20 cellular contexts compared by ENCODE assay signal in genomic region chr3:87987952-87988351, GRCh38.
A peak's percentile ranks its signal among the peaks of the same experiment; 100 is the strongest.
DNase-seq lines count a peak whose midpoint lies in the region; ATAC-seq and TF ChIP-seq lines count a peak whose summit lies in the region.
"Had no signal": no experiment of that assay in that cellular context is flagged by ENCODE, and none has a peak within 500 bp of the region (broad histone marks: within the 10 kb centered on the region; RNA-seq: fewer than 3 reads in every experiment).

No MANE protein-coding gene starts in this region.

- no peak overlapping the region for H4K91ac ChIP-seq in H9 (ENCODE audit: insufficient read length, low read depth, low read length)

- no peak overlapping the region for H3T11ph ChIP-seq in H9 (ENCODE audit: low read length)

- no peak overlapping the region for H2BK15ac ChIP-seq in H9 (ENCODE audit: low read depth, low read length)

- H3K23ac ChIP-seq in H9 (ENCODE audit: insufficient read length, low read depth, low read length), result no peak overlapping the region

- no peaks in the 10 kb centered on the region for H3K27me3 ChIP-seq in H9 (ENCODE audit: insufficient read depth, low read length)
- H3K27me3 ChIP-seq in OCI-LY3 (ENCODE audit: low read depth, low read length), result no peaks in the 10 kb centered on the region
- H3K27me3 ChIP-seq: heart right ventricle had no signal

- peaks cover 8 to 9% of the 10 kb centered on the region in 2 experiments for H3K4me1 Mint-ChIP-seq in H9
- H3K4me1 Mint-ChIP-seq: B cell, naive B cell had no signal

- H3K36me3 Mint-ChIP-seq in H9 (ENCODE audit: insufficient read depth in 1 of 3, low read depth in 3 of 3), result no peaks in the 10 kb centered on the region
- H3K36me3 Mint-ChIP-seq: activated naive CD4-positive, alpha-beta T cell treated with anti-CD3 and anti-CD28 coated beads, Interleukin-2, amount 50 U/mL, for 72 hours; naive B cell had no signal

- no peaks in the 10 kb centered on the region for H3K23me2 ChIP-seq in H9 (ENCODE audit: insufficient read length, low read depth, low read length, poor library complexity, severe bottlenecking)

- no peaks in the 10 kb centered on the region for H3K27me3 Mint-ChIP-seq in H9 (ENCODE audit: low read depth)
- H3K27me3 Mint-ChIP-seq: B cell, naive B cell had no signal

- no peak overlapping the region for H3K18ac ChIP-seq in H9 (ENCODE audit: insufficient read length, low read depth, low read length)

- no peaks in the 10 kb centered on the region for H3K79me1 ChIP-seq in H9 (ENCODE audit: insufficient read depth, low read depth, low read length, poor library complexity, severe bottlenecking)

- no peak overlapping the region for H2AFZ ChIP-seq in H9 (ENCODE audit: low read length)
- 0 out of 2 replicates have a peak overlapping the region, but pooled peaks have one; percentile 34 for H2AFZ ChIP-seq in OCI-LY3 (ENCODE audit: low read depth, low read length)

- DNase-seq in H9 (peak; percentile 50), erythroblast (lab: John Stamatoyannopoulos, UW) (peak; percentile 44 to 62), skeletal muscle cell (ENCODE audit: low read depth) (peak; percentile 4), 8988T (no peak), NCI-H2196 (lab: John Stamatoyannopoulos, UW; ENCODE audit: unreplicated experiment) (no peak)
- no peak for DNase-seq in stimulated activated CD8-positive, alpha-beta memory T cell treated with anti-CD3 and anti-CD28 coated beads, Interleukin-4, amount 100 ng/mL, for 48 hours
- DNase-seq: activated T-cell treated with anti-CD3 and anti-CD28 coated beads, Interleukin-2, amount 50 U/mL, for 72 hours; DMS79; heart right ventricle; kidney; naive B cell; NCI-H1092 treated with DMSO at 0.1 percent for 48 hours; NCI-H2029; retina; Right ventricle myocardium superior had no signal

- H3K9ac ChIP-seq in H9 (ENCODE audit: extremely low read depth, insufficient read length, low read length) (no peak overlapping the region), OCI-LY3 (ENCODE audit: low read length) (no peak overlapping the region)
- H3K9ac ChIP-seq: KMS-11 had no signal

- H3K4me3 ChIP-seq in OCI-LY3 (ENCODE audit: low read length) (no peak overlapping the region), skeletal muscle cell (ENCODE audit: low read depth, low read length) (no peak overlapping the region)
- H3K4me3 ChIP-seq: heart right ventricle had no signal

- H4K8ac ChIP-seq in H9 (replicated peaks; ENCODE audit: insufficient read length, low read depth, low read length), result no peak overlapping the region

- no peaks in the 10 kb centered on the region for H4K20me1 ChIP-seq in H9 (ENCODE audit: control insufficient read depth, insufficient read depth, insufficient read length)
- H4K20me1 ChIP-seq in OCI-LY3 (ENCODE audit: insufficient read depth, low read length), result no peaks in the 10 kb centered on the region

- ATAC-seq in GM21529 (IDR thresholded peaks at IDR 0.05; ENCODE audit: unreplicated experiment), result no peak
- ATAC-seq: activated naive CD4-positive, alpha-beta T cell treated with anti-CD3 and anti-CD28 coated beads, Interleukin-2, amount 50 U/mL, for 72 hours; activated T-cell treated with anti-CD3 and anti-CD28 coated beads, Interleukin-2, amount 50 U/mL, for 72 hours; heart right ventricle had no signal

- H3K4me2 ChIP-seq in H9 (ENCODE audit: insufficient read depth, insufficient read length, low read length) (no peak overlapping the region), OCI-LY3 (ENCODE audit: low read length) (no peak overlapping the region)
- H3K4me2 ChIP-seq: KMS-11 had no signal

- H3K4ac ChIP-seq in H9 (ENCODE audit: low read depth, low read length), result no peak overlapping the region

- H3K56ac ChIP-seq in H9 (ENCODE audit: insufficient read length, low read depth, low read length), result no peak overlapping the region

- no peak for TF ChIP-seq CTCF in H9 (conservative IDR thresholded peaks at IDR 0.05)
- no peak for TF ChIP-seq CTCF in OCI-LY3 (IDR thresholded peaks at IDR 0.05; ENCODE audit: low read depth, low read length)

- H3K4me1 ChIP-seq in H9 (ENCODE audit: insufficient read depth, low read length), result no peaks in the 10 kb centered on the region
- no peaks in the 10 kb centered on the region for H3K4me1 ChIP-seq in OCI-LY3 (ENCODE audit: low read length)
- H3K4me1 ChIP-seq: heart right ventricle had no signal

- no peak overlapping the region for H3K27ac ChIP-seq in H9 (ENCODE audit: insufficient read length, low read depth, low read length)
- no peak overlapping the region for H3K27ac ChIP-seq in OCI-LY3 (ENCODE audit: low read length)
- H3K27ac ChIP-seq: heart right ventricle, KMS-11 had no signal

- no peak for TF ChIP-seq POLR2A in erythroblast (IDR thresholded peaks at IDR 0.05; ENCODE audit: low read length)

- H2BK120ac ChIP-seq in H9 (ENCODE audit: low read depth, low read length, poor library complexity, severe bottlenecking), result no peak overlapping the region

- H3K9me3 Mint-ChIP-seq in H9, result no peaks in the 10 kb centered on the region
- H3K9me3 Mint-ChIP-seq: activated naive CD4-positive, alpha-beta T cell treated with anti-CD3 and anti-CD28 coated beads, Interleukin-2, amount 50 U/mL, for 72 hours; activated T-cell treated with anti-CD3 and anti-CD28 coated beads, Interleukin-2, amount 50 U/mL, for 72 hours; naive B cell had no signal

- H3K4me3 Mint-ChIP-seq in H9, result no peak overlapping the region
- H3K4me3 Mint-ChIP-seq: activated T-cell treated with anti-CD3 and anti-CD28 coated beads, Interleukin-2, amount 50 U/mL, for 72 hours; B cell; naive B cell had no signal

- H4K5ac ChIP-seq in H9 (ENCODE audit: insufficient read length, low read depth, low read length), result no peak overlapping the region

- H3K36me3 ChIP-seq in OCI-LY3 (replicated peaks; ENCODE audit: low read depth, low read length), result no peaks in the 10 kb centered on the region
- H3K36me3 ChIP-seq: heart right ventricle had no signal

- no peak overlapping the region for H2AK5ac ChIP-seq in H9 (ENCODE audit: insufficient read length, low read length)

- H2BK12ac ChIP-seq in H9 (ENCODE audit: insufficient read length, low read depth, low read length), result no peak overlapping the region

- WGBS in H9 (ENCODE audit: extremely low coverage, insufficient read length, low lambda C conversion rate), result no CpG with 5 or more reads among the region's 2 CpGs

- no peak overlapping the region for H2BK5ac ChIP-seq in H9 (ENCODE audit: insufficient read length, low read length)

- H3K79me2 ChIP-seq in H9 (ENCODE audit: insufficient read depth, low read length) (no peaks in the 10 kb centered on the region), OCI-LY3 (ENCODE audit: low read length) (no peaks in the 10 kb centered on the region)

- no peak overlapping the region for H3K14ac ChIP-seq in H9 (ENCODE audit: insufficient read depth, low read length)

- no peak overlapping the region for H2BK20ac ChIP-seq in H9 (ENCODE audit: low read depth, low read length, poor library complexity, severe bottlenecking)

- H3K9me3 ChIP-seq in H9 (ENCODE audit: control insufficient read depth, low read depth, low read length) (no peaks in the 10 kb centered on the region), OCI-LY3 (ENCODE audit: insufficient read depth, low read length) (no peaks in the 10 kb centered on the region)
- H3K9me3 ChIP-seq: heart right ventricle had no signal

- H3K27ac Mint-ChIP-seq in H9, result peak overlapping the region in 1 of 3 experiments; percentile 86; a peak in 1 of 7 replicates
- H3K27ac Mint-ChIP-seq: activated naive CD4-positive, alpha-beta T cell treated with anti-CD3 and anti-CD28 coated beads, Interleukin-2, amount 50 U/mL, for 72 hours; activated T-cell treated with anti-CD3 and anti-CD28 coated beads, Interleukin-2, amount 50 U/mL, for 72 hours; B cell; naive B cell had no signal

Comparison
In these comparisons a context has a peak if more than half of its experiments do, and no peak if none do; other contexts are left out.
1. DNase-seq: peak in H9 (single experiment), erythroblast (2 of 2) and skeletal muscle cell (single experiment); none in 8988T (single experiment), stimulated activated CD8-positive, alpha-beta memory T cell treated with anti-CD3 and anti-CD28 coated beads, Interleukin-4, amount 100 ng/mL, for 48 hours (single experiment) and NCI-H2196 (single experiment).